Comparison of ENCODE assay signal across 32 cellular contexts in genomic region chr15:69847625-69848024, GRCh38.
"Had no signal": no experiment of that assay in that cellular context is flagged by ENCODE, and none has a peak within 500 bp of the region (broad histone marks: within the 10 kb centered on the region; RNA-seq: fewer than 3 reads in every experiment).

No MANE protein-coding gene starts in this region.

- H2AFZ ChIP-seq: PC-9 had no signal

- H3K9me3 ChIP-seq: MG63, SJSA1, SK-N-SH had no signal

- H3K9ac ChIP-seq: SK-N-SH had no signal

- ATAC-seq: Panc1, Right ventricle myocardium inferior had no signal

- FAIRE-seq: RCC 7860 had no signal

- H3K4me3 ChIP-seq: MG63, PC-9, SJSA1 had no signal

- H3K4me2 ChIP-seq: PC-9, SK-N-SH had no signal

- H3K27me3 ChIP-seq: SJSA1 had no signal

- DNase-seq: Kasumi-1, MG63, NCI-H1048, NCI-H1092 treated with DMSO at 0.1 percent for 48 hours, NCI-H1105 treated with DMSO at 0.1 percent for 48 hours, NCI-H1417, NCI-H1436, NCI-H146, NCI-H1694, NCI-H187, NCI-H1930, NCI-H2029 treated with DMSO at 0.1 percent for 48 hours, NCI-H2081 treated with DMSO at 0.1 percent for 48 hours, NCI-H2107, NCI-H2171, NCI-H226, NCI-H446 treated with DMSO at 0.1 percent for 48 hours, NCI-H510A, NCI-H524, NCI-H526, NCI-H69, NCI-H748 treated with DMSO at 0.1 percent for 48 hours, NCI-H82, PC-9, SHP77, SK-N-SH, SW 1271 had no signal

- H3K36me3 ChIP-seq: MG63, SJSA1 had no signal

- H3K27ac ChIP-seq: PC-9, RWPE1, SJSA1 had no signal
